ENCODE assay signal across 8 cellular contexts in genomic region chr12:110073049-110073831, GRCh38. TPM values are rescaled to one million over a fixed set of nuclear protein-coding genes. Genes with fewer than 3 reads are reported as not detected.
DNase-seq lines count a peak whose midpoint lies in the region; ATAC-seq, FAIRE-seq and TF ChIP-seq lines count a peak whose summit lies in the region.

No MANE protein-coding gene starts in this region.

- peak overlapping the region; percentile 46 for H3K4me2 ChIP-seq in OCI-LY3 (ENCODE audit: low read length)

- peaks cover 7% of the 10 kb centered on the region for H3K4me1 ChIP-seq in OCI-LY3 (ENCODE audit: low read length)
- no peaks in the 10 kb centered on the region for H3K4me1 ChIP-seq in ascending aorta

- ATAC-seq in left colon (peak; percentile 51), GM21529 (IDR thresholded peaks at IDR 0.05; ENCODE audit: unreplicated experiment) (no peak), GM18909 (IDR thresholded peaks at IDR 0.05; ENCODE audit: poor library complexity, unreplicated experiment) (no peak), GM19035 (IDR thresholded peaks at IDR 0.05; ENCODE audit: unreplicated experiment) (no peak)
- peak; percentile 42 for ATAC-seq in stimulated activated naive CD8-positive, alpha-beta T cell treated with anti-CD3 and anti-CD28 coated beads, Interleukin-15, Interleukin-2, amounts not matched to agents 100 U/mL and 50 U/mL, for 24 hours

- intact Hi-C loops in ascending aorta (cut with DNase I), result no loop called here
- intact Hi-C loops in left colon (cut with DNase I, micrococcal nuclease), result no loop called here

- H3K4me3 ChIP-seq in OCI-LY3 (ENCODE audit: low read length), result peak overlapping the region; percentile 47; the same call in 1 of the 2 replicates
- peak overlapping the region; percentile 54 to 59 for H3K4me3 ChIP-seq in ascending aorta

- no peaks in the 10 kb centered on the region for H4K20me1 ChIP-seq in OCI-LY3 (ENCODE audit: insufficient read depth, low read length)

- TF ChIP-seq POLR2A in GM12891 (IDR thresholded peaks at IDR 0.05; ENCODE audit: low read depth, low read length), result no peak

- FAIRE-seq in GM12891 (lab: Jason Lieb, UNC), result peak; percentile 76

- H3K36me3 ChIP-seq in OCI-LY3 (replicated peaks; ENCODE audit: low read depth, low read length) (no peaks in the 10 kb centered on the region), ascending aorta (no peaks in the 10 kb centered on the region)

- DNase-seq in GM12891 (ENCODE audit: insufficient read length, low spot score) (peak; percentile 16), ascending aorta (ENCODE audit: low spot score in 2 of 2) (no peak), left colon (peak; percentile 18 to 42)
- DNase-seq in stimulated activated naive CD8-positive, alpha-beta T cell treated with anti-CD3 and anti-CD28 coated beads, Interleukin-15, Interleukin-2, amounts not matched to agents 100 U/mL and 50 U/mL, for 24 hours, result peak; percentile 40

- H3K9me3 ChIP-seq in OCI-LY3 (ENCODE audit: insufficient read depth, low read length) (no peaks in the 10 kb centered on the region), ascending aorta (no peaks in the 10 kb centered on the region)

- H3K27ac ChIP-seq in OCI-LY3 (ENCODE audit: low read length) (no peak overlapping the region), ascending aorta (no peak overlapping the region)

- peaks cover 6% of the 10 kb centered on the region; the same call in 1 of the 2 replicates for H3K27me3 ChIP-seq in OCI-LY3 (ENCODE audit: low read depth, low read length)
- no peaks in the 10 kb centered on the region for H3K27me3 ChIP-seq in ascending aorta

- peak overlapping the region; percentile 95 for H2AFZ ChIP-seq in OCI-LY3 (ENCODE audit: low read depth, low read length)

- TF ChIP-seq CTCF in OCI-LY3 (IDR thresholded peaks at IDR 0.05; ENCODE audit: low read depth, low read length) (no peak), ascending aorta (IDR thresholded peaks at IDR 0.05) (no peak)

- no peak overlapping the region for H3K9ac ChIP-seq in OCI-LY3 (ENCODE audit: low read length)

- H3K79me2 ChIP-seq in OCI-LY3 (ENCODE audit: low read length), result no peaks in the 10 kb centered on the region

TF ChIP-seq in GM12891, 5 proteins besides CTCF, POLR2A, EP300 and RAD21:
- TF ChIP-seq PAX5 (IDR thresholded peaks at IDR 0.05; ENCODE audit: insufficient read depth, low read length, severe bottlenecking), result no peak
- peak; percentile 29; the same call in 1 of the 2 replicates for TF ChIP-seq SPI1 (IDR thresholded peaks at IDR 0.05; ENCODE audit: low read depth, low read length)

RNA-seq across cellular contexts. Expression of gene C12orf76, which starts 24.9 kb away (rescaled TPM):
- 17.1 TPM for polyA plus RNA-seq in GM12891 (2012; ENCODE audit: low read depth, missing spikeins)
- total RNA-seq in ascending aorta (0.96 TPM), left colon (1 to 10 TPM; 5.5 to 7.8 TPM)

RNA-seq across cellular contexts. Expression of gene IFT81, which starts 50.9 kb away (rescaled TPM):
- polyA plus RNA-seq in GM12891 (2012; ENCODE audit: low read depth, missing spikeins), result 5.7 TPM
- total RNA-seq in ascending aorta (12.0 TPM), left colon (1 to 10 TPM; 4.8 to 5.1 TPM)

Comparison
In these comparisons a context has a peak if more than half of its experiments do, and no peak if none do; other contexts are left out.
1. DNase-seq: peak in GM12891 (single experiment), left colon (2 of 2) and stimulated activated naive CD8-positive, alpha-beta T cell treated with anti-CD3 and anti-CD28 coated beads, Interleukin-15, Interleukin-2, amounts not matched to agents 100 U/mL and 50 U/mL, for 24 hours (single experiment); none in ascending aorta (0 of 2).
2. ATAC-seq: peak in left colon (single experiment) and stimulated activated naive CD8-positive, alpha-beta T cell treated with anti-CD3 and anti-CD28 coated beads, Interleukin-15, Interleukin-2, amounts not matched to agents 100 U/mL and 50 U/mL, for 24 hours (single experiment); none in GM21529 (single experiment), GM18909 (single experiment) and GM19035 (single experiment).